11 cellular contexts compared by ENCODE assay signal in genomic region chr12:111431772-111432171, GRCh38. TPM values are rescaled to one million over a fixed set of nuclear protein-coding genes. Genes with fewer than 3 reads are reported as not detected.
DNase-seq lines count a peak whose midpoint lies in the region; ATAC-seq, FAIRE-seq and TF ChIP-seq lines count a peak whose summit lies in the region.
"Had no signal": no experiment of that assay in that cellular context is flagged by ENCODE, and none has a peak within 500 bp of the region (broad histone marks: within the 10 kb centered on the region; RNA-seq: fewer than 3 reads in every experiment).

No MANE protein-coding gene starts in this region.

- H3K9me3 ChIP-seq in RWPE2 (ENCODE audit: severe bottlenecking) (no peaks in the 10 kb centered on the region), sigmoid colon (no peaks in the 10 kb centered on the region), pancreas (no peaks in the 10 kb centered on the region)

- intact Hi-C loops in sigmoid colon (cut with DNase I): no loop called here
- intact Hi-C loops in pancreas (cut with DNase I): no loop called here

- TF ChIP-seq CTCF in RWPE2 (IDR thresholded peaks at IDR 0.05; ENCODE audit: poor library complexity, severe bottlenecking) (no peak), epithelial cell of esophagus (IDR thresholded peaks at IDR 0.05; ENCODE audit: insufficient read depth, low read depth, low read length, missing control alignments) (no peak), sigmoid colon (IDR thresholded peaks at IDR 0.05) (no peak), pancreas (IDR thresholded peaks at IDR 0.05) (no peak)

- H3K4me1 ChIP-seq in RWPE2 (ENCODE audit: insufficient read depth, poor library complexity, severe bottlenecking) (peaks cover 42% of the 10 kb centered on the region), sigmoid colon (peaks cover 0 to 86% (median 55%) of the 10 kb centered on the region in 4 donors), pancreas (peaks cover 18 to 39% (median 29%) of the 10 kb centered on the region in 3 donors)

- FAIRE-seq in pancreas (lab: Jason Lieb, UNC): no peak

- no peak overlapping the region for H3K4me3 ChIP-seq in RWPE2 (ENCODE audit: severe bottlenecking)
- H3K4me3 ChIP-seq in epithelial cell of esophagus (ENCODE audit: low read length): no peak overlapping the region
- no peak overlapping the region for H3K4me3 ChIP-seq in sigmoid colon
- no peak overlapping the region for H3K4me3 ChIP-seq in pancreas

- H3K27me3 ChIP-seq in RWPE2 (ENCODE audit: insufficient read depth, poor library complexity, severe bottlenecking) (no peaks in the 10 kb centered on the region), sigmoid colon (no peaks in the 10 kb centered on the region), pancreas (no peaks in the 10 kb centered on the region)

- TF ChIP-seq EP300 in sigmoid colon (IDR thresholded peaks at IDR 0.05): no peak

- peak overlapping the region; percentile 89 for H3K27ac ChIP-seq in RWPE2 (ENCODE audit: poor library complexity, severe bottlenecking)
- peak overlapping the region in 3 of 4 donors; percentile 37 to 57 (median 54) for H3K27ac ChIP-seq in sigmoid colon
- H3K27ac ChIP-seq in pancreas: peak overlapping the region in 1 of 4 donors; percentile 44

- no peak for TF ChIP-seq POLR2A in sigmoid colon (IDR thresholded peaks at IDR 0.05)

- 39 to 79% methylated on average over 6 of the region's 6 CpGs for WGBS in sigmoid colon, 2 donors
- 77 to 81% methylated on average over 6 of the region's 6 CpGs for WGBS in pancreas, 2 donors

- ATAC-seq in RWPE2 (ENCODE audit: low read depth): peak; percentile 14; the same call in 2 of the 3 replicates
- ATAC-seq in HG03565 (IDR thresholded peaks at IDR 0.05; ENCODE audit: unreplicated experiment): no peak
- no peak for ATAC-seq in HG03432 (IDR thresholded peaks at IDR 0.05; ENCODE audit: unreplicated experiment)
- ATAC-seq in pancreas: no peak
- ATAC-seq: Panc1 had no signal

- H3K36me3 ChIP-seq in RWPE2 (ENCODE audit: low read depth) (peaks cover 4% of the 10 kb centered on the region; the same call in 1 of the 2 replicates), sigmoid colon (no peaks in the 10 kb centered on the region), pancreas (no peaks in the 10 kb centered on the region)

- DNase-seq in EH (ENCODE audit: low read depth): peak; percentile 41
- no peak for DNase-seq in RWPE2 (ENCODE audit: low spot score)
- DNase-seq in epithelial cell of esophagus (ENCODE audit: low read depth): peak; percentile 45
- DNase-seq in sigmoid colon: no peak
- DNase-seq in pancreas: no peak
- DNase-seq in SKM-1 treated with dmso at 0.1 percent for 144 hours (lab: John Stamatoyannopoulos, UW; ENCODE audit: unreplicated experiment): no peak
- DNase-seq: activated CD4-positive, alpha-beta T cell treated with anti-CD3 and anti-CD28 coated beads, Interleukin-2, amount 50 U/mL, for 48 hours; NCI-H1694 had no signal

RNA-seq across cellular contexts. Expression of gene SH2B3, which starts 26.0 kb away (rescaled TPM):
- total RNA-seq in sigmoid colon: 10 to 100 TPM; 13.2 to 32.5 (median 14.9) TPM
- 10 to 100 TPM; 10.4 to 14.1 (median 12.0) TPM for polyA plus RNA-seq in sigmoid colon
- 10 to 100 TPM in 3 of 6 donors, 1 to 10 TPM in 3; 5.4 to 15.0 (median 9.3) TPM for total RNA-seq in pancreas
- 1 to 10 TPM; 2.8 to 4.1 TPM for polyA plus RNA-seq in pancreas

Comparison
In these comparisons a context has a peak if more than half of its experiments do, and no peak if none do; other contexts are left out.
1. DNase-seq: peak in EH (single experiment) and epithelial cell of esophagus (single experiment); none in RWPE2 (single experiment), sigmoid colon (single experiment), pancreas (0 of 6) and SKM-1 treated with dmso at 0.1 percent for 144 hours (single experiment).